In genomic region chr7:75092892-75093249, GRCh38 we compare ENCODE assay signal across 8 cellular contexts. TPM values are rescaled to one million over a fixed set of nuclear protein-coding genes. Genes with fewer than 3 reads are reported as not detected.
DNase-seq lines count a peak whose midpoint lies in the region; ATAC-seq and TF ChIP-seq lines count a peak whose summit lies in the region.
"Not testable (repeated sequence)": the region's sequence is repeated elsewhere in the genome, so short reads cannot be mapped to it uniquely, and the experiment has no call there.

No MANE protein-coding gene starts in this region.

- DNase-seq in T-helper 2 cell (peak in 4 of 5 experiments; percentile 83 to 93 (median 88)), neural crest cell (ENCODE audit: low read depth, low spot score) (peak; percentile 71)
- peak; percentile 92 for DNase-seq in activated naive CD4-positive, alpha-beta T cell treated with Interleukin-2 at 50 U/mL for 16 hours
- not testable (repeated sequence) for DNase-seq in foreskin fibroblast
- peak; percentile 87 to 88 for DNase-seq in stimulated activated CD8-positive, alpha-beta memory T cell treated with anti-CD3 and anti-CD28 coated beads, Interleukin-15, amount 100 ng/mL, for 4 hours (ENCODE audit: low read depth in 2 of 2)

- H3K27me3 Mint-ChIP-seq in neural crest cell (ENCODE audit: low read depth) = not testable (repeated sequence)

- peak overlapping the region; percentile 96 for H3K27ac ChIP-seq in C4-2B

- H3K27ac Mint-ChIP-seq in neural crest cell (ENCODE audit: unreplicated experiment) = not testable (repeated sequence)

- not testable (repeated sequence) for H3K36me3 Mint-ChIP-seq in neural crest cell (ENCODE audit: low read depth)

- not testable (repeated sequence) for H3K4me1 Mint-ChIP-seq in neural crest cell

- H3K4me3 Mint-ChIP-seq in neural crest cell = not testable (repeated sequence)

- H3K4me3 ChIP-seq in foreskin fibroblast (ENCODE audit: low read depth in 1 of 2, low read length in 2 of 2) = peak overlapping the region; percentile 28 to 41

- TF ChIP-seq CTCF in C4-2B (conservative IDR thresholded peaks at IDR 0.05); foreskin fibroblast (IDR thresholded peaks at IDR 0.05; ENCODE audit: low read depth, low read length); neural crest cell (conservative IDR thresholded peaks at IDR 0.05): not testable (repeated sequence)

- ATAC-seq in GM21367 (IDR thresholded peaks at IDR 0.05; ENCODE audit: unreplicated experiment) = peak; percentile 90
- ATAC-seq in HG03159 (IDR thresholded peaks at IDR 0.05; ENCODE audit: unreplicated experiment) = peak; percentile 94

- not testable (repeated sequence) for H3K9me3 Mint-ChIP-seq in neural crest cell

RNA-seq across cellular contexts. Expression of gene GTF2IRD2B, which starts 0.5 kb away (rescaled TPM):
- total RNA-seq in neural crest cell = 23.9 and 25.1 TPM in 2 replicates

RNA-seq across cellular contexts. Expression of gene RCC1L, which starts 19.3 kb away (rescaled TPM):
- total RNA-seq in neural crest cell = 54.3 and 58.5 TPM in 2 replicates
